In genomic region chr6:139485742-139486475, GRCh38 we compare ENCODE assay signal across 16 cellular contexts.
DNase-seq lines count a peak whose midpoint lies in the region; ATAC-seq and TF ChIP-seq lines count a peak whose summit lies in the region.
"Had no signal": no experiment of that assay in that cellular context is flagged by ENCODE, and none has a peak within 500 bp of the region (broad histone marks: within the 10 kb centered on the region; RNA-seq: fewer than 3 reads in every experiment).

No MANE protein-coding gene starts in this region.

- CTCF ChIA-PET in Calu3 (lab: Charles Lee) = interaction anchor here (0.8 kb wide), 1 partner anchor 12 kb away, joined by 3 read pairs; no protein-coding TSS in a partner anchor

- H3K4me1 Mint-ChIP-seq in nephron = peaks cover 32% of the 10 kb centered on the region
- H3K4me1 Mint-ChIP-seq in Calu3 (ENCODE audit: low read depth, unreplicated experiment) = no peaks in the 10 kb centered on the region
- peaks cover 24% of the 10 kb centered on the region for H3K4me1 Mint-ChIP-seq in GM23338

- no peak for TF ChIP-seq POLR2A in testis (IDR thresholded peaks at IDR 0.05)

- H3K4me2 ChIP-seq in GM23338 = no peak overlapping the region

- DNase-seq in NCI-H82 (lab: John Stamatoyannopoulos, UW) (peak; percentile 5), NCI-H82 treated with DMSO at 0.1 percent for 48 hours (lab: John Stamatoyannopoulos, UW; ENCODE audit: unreplicated experiment) (no peak), islet precursor cell (peak; percentile 51), testis (peak; percentile 24), Calu3 (no peak), GM23338 (ENCODE audit: low spot score) (no peak), AG08396 (ENCODE audit: low spot score) (no peak)
- DNase-seq: DMS79 treated with DMSO at 0.1 percent for 48 hours; GDM1; Karpas-422; NCI-H1930; NCI-H2171; NK-92 treated with Interleukin-12 subunit alpha and Interleukin-12 subunit beta, amount 100 ng/mL, for 24 hours; SJCRH30 had no signal

- H3K9me3 Mint-ChIP-seq in nephron = peaks cover 4% of the 10 kb centered on the region
- no peaks in the 10 kb centered on the region for H3K9me3 Mint-ChIP-seq in Calu3 (ENCODE audit: low read depth, unreplicated experiment)
- no peaks in the 10 kb centered on the region for H3K9me3 Mint-ChIP-seq in GM23338

- peaks cover 4% of the 10 kb centered on the region for H3K27me3 Mint-ChIP-seq in nephron (ENCODE audit: low read depth)
- no peaks in the 10 kb centered on the region for H3K27me3 Mint-ChIP-seq in Calu3 (ENCODE audit: unreplicated experiment)
- peaks cover 12% of the 10 kb centered on the region for H3K27me3 Mint-ChIP-seq in GM23338 (ENCODE audit: insufficient read depth, low read depth, poor library complexity)

- H3K36me3 Mint-ChIP-seq in nephron (ENCODE audit: low read depth) (no peaks in the 10 kb centered on the region), Calu3 (ENCODE audit: insufficient read depth, unreplicated experiment) (no peaks in the 10 kb centered on the region), GM23338 (ENCODE audit: low read depth) (no peaks in the 10 kb centered on the region)

- H3K4me1 ChIP-seq in testis = peaks cover 9% of the 10 kb centered on the region
- peaks cover 20% of the 10 kb centered on the region for H3K4me1 ChIP-seq in GM23338 (ENCODE audit: insufficient read depth)
- H3K4me1 ChIP-seq: SJCRH30 had no signal

- H4K20me1 ChIP-seq in GM23338 (replicated peaks; ENCODE audit: insufficient read depth) = no peaks in the 10 kb centered on the region

- 62 to 70% methylated on average over 5 of the region's 5 CpGs for WGBS in testis, 2 donors

- no peak overlapping the region for H2AFZ ChIP-seq in GM23338

- no TSS peak for BruUV-seq in Calu3 (replicated peaks; lab: Mats Ljungman, UMichigan)

- no peak for TF ChIP-seq CTCF in nephron (IDR thresholded peaks at IDR 0.05; ENCODE audit: unreplicated experiment in 3 of 3)
- no peak for TF ChIP-seq CTCF in testis (IDR thresholded peaks at IDR 0.05)
- no peak for TF ChIP-seq CTCF in Calu3 (IDR thresholded peaks at IDR 0.05; ENCODE audit: unreplicated experiment)
- TF ChIP-seq CTCF in GM23338 (conservative IDR thresholded peaks at IDR 0.05; ENCODE audit: low read depth in 2 of 2) = no peak

- H3K4me3 ChIP-seq in testis (no peak overlapping the region), GM23338 (no peak overlapping the region)
- H3K4me3 ChIP-seq: SJCRH30 had no signal

- ATAC-seq in GM23338 = no peak

- H3K27me3 ChIP-seq in testis (no peaks in the 10 kb centered on the region), GM23338 (ENCODE audit: insufficient read depth) (no peaks in the 10 kb centered on the region)
- H3K27me3 ChIP-seq: SJCRH30 had no signal

- H3K79me2 ChIP-seq in GM23338 (replicated peaks; ENCODE audit: insufficient read depth) = no peaks in the 10 kb centered on the region

- no peaks in the 10 kb centered on the region for H3K9me2 ChIP-seq in GM23338 (ENCODE audit: insufficient read depth)

- no peak overlapping the region for H3K27ac ChIP-seq in testis
- H3K27ac ChIP-seq in GM23338 (ENCODE audit: low read depth) = no peak overlapping the region
- H3K27ac ChIP-seq: RWPE1, SJCRH30 had no signal

- H3F3A ChIP-seq in GM23338 (replicated peaks; ENCODE audit: low read depth) = no peaks in the 10 kb centered on the region

- H3K36me3 ChIP-seq in testis (ENCODE audit: low read depth, missing control alignments) (no peaks in the 10 kb centered on the region), GM23338 (ENCODE audit: insufficient read depth) (no peaks in the 10 kb centered on the region)
- H3K36me3 ChIP-seq: SJCRH30 had no signal

- intact Hi-C loops in testis (cut with DNase I; ENCODE audit: low total_unique reads) = no loop called here
- intact Hi-C loops in Calu3 (cut with micrococcal nuclease; ENCODE audit: unreplicated experiment) = no loop called here

- H3K4me3 Mint-ChIP-seq in nephron = no peak overlapping the region
- H3K4me3 Mint-ChIP-seq in Calu3 (ENCODE audit: low read depth, unreplicated experiment) = no peak overlapping the region
- no peak overlapping the region for H3K4me3 Mint-ChIP-seq in GM23338

- H3K9me3 ChIP-seq in testis = no peaks in the 10 kb centered on the region
- H3K9me3 ChIP-seq: SJCRH30 had no signal

- H3K27ac Mint-ChIP-seq in nephron = peak overlapping the region; percentile 48 to 84 (median 81)
- no peak overlapping the region for H3K27ac Mint-ChIP-seq in Calu3 (ENCODE audit: unreplicated experiment)
- no peak overlapping the region for H3K27ac Mint-ChIP-seq in GM23338

TF ChIP-seq in GM23338, 12 proteins besides CTCF, POLR2A, EP300 and RAD21 (continues in another document):
- no peak for TF ChIP-seq POLR2AphosphoS5 (IDR thresholded peaks at IDR 0.05; ENCODE audit: low read depth)
- no peak for TF ChIP-seq EZH2 (IDR thresholded peaks at IDR 0.05; ENCODE audit: low read depth, unreplicated experiment)
- no peak for TF ChIP-seq ZNF114 (CRISPR knock-in tag; IDR thresholded peaks at IDR 0.05)
- TF ChIP-seq, protein P1, sequence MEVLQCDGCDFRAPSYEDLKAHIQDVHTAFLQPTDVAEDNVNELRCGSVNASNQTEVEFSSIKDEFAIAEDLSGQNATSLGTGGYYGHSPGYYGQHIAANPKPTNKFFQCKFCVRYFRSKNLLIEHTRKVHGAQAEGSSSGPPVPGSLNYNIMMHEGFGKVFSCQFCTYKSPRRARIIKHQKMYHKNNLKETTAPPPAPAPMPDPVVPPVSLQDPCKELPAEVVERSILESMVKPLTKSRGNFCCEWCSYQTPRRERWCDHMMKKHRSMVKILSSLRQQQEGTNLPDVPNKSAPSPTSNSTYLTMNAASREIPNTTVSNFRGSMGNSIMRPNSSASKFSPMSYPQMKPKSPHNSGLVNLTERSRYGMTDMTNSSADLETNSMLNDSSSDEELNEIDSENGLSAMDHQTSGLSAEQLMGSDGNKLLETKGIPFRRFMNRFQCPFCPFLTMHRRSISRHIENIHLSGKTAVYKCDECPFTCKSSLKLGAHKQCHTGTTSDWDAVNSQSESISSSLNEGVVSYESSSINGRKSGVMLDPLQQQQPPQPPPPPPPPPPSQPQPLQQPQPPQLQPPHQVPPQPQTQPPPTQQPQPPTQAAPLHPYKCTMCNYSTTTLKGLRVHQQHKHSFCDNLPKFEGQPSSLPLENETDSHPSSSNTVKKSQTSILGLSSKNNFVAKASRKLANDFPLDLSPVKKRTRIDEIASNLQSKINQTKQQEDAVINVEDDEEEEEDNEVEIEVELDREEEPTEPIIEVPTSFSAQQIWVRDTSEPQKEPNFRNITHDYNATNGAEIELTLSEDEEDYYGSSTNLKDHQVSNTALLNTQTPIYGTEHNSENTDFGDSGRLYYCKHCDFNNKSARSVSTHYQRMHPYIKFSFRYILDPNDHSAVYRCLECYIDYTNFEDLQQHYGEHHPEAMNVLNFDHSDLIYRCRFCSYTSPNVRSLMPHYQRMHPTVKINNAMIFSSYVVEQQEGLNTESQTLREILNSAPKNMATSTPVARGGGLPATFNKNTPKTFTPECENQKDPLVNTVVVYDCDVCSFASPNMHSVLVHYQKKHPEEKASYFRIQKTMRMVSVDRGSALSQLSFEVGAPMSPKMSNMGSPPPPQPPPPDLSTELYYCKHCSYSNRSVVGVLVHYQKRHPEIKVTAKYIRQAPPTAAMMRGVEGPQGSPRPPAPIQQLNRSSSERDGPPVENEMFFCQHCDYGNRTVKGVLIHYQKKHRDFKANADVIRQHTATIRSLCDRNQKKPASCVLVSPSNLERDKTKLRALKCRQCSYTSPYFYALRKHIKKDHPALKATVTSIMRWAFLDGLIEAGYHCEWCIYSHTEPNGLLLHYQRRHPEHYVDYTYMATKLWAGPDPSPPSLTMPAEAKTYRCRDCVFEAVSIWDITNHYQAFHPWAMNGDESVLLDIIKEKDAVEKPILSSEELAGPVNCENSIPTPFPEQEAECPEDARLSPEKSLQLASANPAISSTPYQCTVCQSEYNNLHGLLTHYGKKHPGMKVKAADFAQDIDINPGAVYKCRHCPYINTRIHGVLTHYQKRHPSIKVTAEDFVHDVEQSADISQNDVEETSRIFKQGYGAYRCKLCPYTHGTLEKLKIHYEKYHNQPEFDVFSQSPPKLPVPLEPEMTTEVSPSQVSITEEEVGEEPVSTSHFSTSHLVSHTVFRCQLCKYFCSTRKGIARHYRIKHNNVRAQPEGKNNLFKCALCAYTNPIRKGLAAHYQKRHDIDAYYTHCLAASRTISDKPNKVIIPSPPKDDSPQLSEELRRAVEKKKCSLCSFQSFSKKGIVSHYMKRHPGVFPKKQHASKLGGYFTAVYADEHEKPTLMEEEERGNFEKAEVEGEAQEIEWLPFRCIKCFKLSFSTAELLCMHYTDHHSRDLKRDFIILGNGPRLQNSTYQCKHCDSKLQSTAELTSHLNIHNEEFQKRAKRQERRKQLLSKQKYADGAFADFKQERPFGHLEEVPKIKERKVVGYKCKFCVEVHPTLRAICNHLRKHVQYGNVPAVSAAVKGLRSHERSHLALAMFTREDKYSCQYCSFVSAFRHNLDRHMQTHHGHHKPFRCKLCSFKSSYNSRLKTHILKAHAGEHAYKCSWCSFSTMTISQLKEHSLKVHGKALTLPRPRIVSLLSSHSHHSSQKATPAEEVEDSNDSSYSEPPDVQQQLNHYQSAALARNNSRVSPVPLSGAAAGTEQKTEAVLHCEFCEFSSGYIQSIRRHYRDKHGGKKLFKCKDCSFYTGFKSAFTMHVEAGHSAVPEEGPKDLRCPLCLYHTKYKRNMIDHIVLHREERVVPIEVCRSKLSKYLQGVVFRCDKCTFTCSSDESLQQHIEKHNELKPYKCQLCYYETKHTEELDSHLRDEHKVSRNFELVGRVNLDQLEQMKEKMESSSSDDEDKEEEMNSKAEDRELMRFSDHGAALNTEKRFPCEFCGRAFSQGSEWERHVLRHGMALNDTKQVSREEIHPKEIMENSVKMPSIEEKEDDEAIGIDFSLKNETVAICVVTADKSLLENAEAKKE (CRISPR knock-in tag; IDR thresholded peaks at IDR 0.05) = no peak
- no peak for TF ChIP-seq STAT1 (IDR thresholded peaks at IDR 0.05; ENCODE audit: unreplicated experiment)
- no peak for TF ChIP-seq JUNB (IDR thresholded peaks at IDR 0.05; ENCODE audit: unreplicated experiment)
- TF ChIP-seq, protein P2, sequence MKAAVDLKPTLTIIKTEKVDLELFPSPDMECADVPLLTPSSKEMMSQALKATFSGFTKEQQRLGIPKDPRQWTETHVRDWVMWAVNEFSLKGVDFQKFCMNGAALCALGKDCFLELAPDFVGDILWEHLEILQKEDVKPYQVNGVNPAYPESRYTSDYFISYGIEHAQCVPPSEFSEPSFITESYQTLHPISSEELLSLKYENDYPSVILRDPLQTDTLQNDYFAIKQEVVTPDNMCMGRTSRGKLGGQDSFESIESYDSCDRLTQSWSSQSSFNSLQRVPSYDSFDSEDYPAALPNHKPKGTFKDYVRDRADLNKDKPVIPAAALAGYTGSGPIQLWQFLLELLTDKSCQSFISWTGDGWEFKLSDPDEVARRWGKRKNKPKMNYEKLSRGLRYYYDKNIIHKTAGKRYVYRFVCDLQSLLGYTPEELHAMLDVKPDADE (IDR thresholded peaks at IDR 0.05) = no peak
- TF ChIP-seq NANOG (IDR thresholded peaks at IDR 0.05; ENCODE audit: borderline replicate concordance) = no peak
- no peak for TF ChIP-seq CREB1 (CRISPR knock-in tag; IDR thresholded peaks at IDR 0.05; ENCODE audit: low read depth)
- no peak for TF ChIP-seq ZNF331 (CRISPR knock-in tag; IDR thresholded peaks at IDR 0.05; ENCODE audit: low read depth)

Comparison
In these comparisons a context has a peak if more than half of its experiments do, and no peak if none do; other contexts are left out.
1. DNase-seq: peak in NCI-H82 (single experiment), islet precursor cell (single experiment) and testis (single experiment); none in NCI-H82 treated with DMSO at 0.1 percent for 48 hours (single experiment), Calu3 (single experiment), GM23338 (single experiment) and AG08396 (single experiment).
2. H3K27ac Mint-ChIP-seq: peak in nephron (3 of 3); none in Calu3 (single experiment) and GM23338 (single experiment).